1 cellular context compared by ENCODE assay signal in genomic region chr10:97318772-97319651, GRCh38.
TF ChIP-seq lines count a peak whose summit lies in the region.

A gene with protein sequence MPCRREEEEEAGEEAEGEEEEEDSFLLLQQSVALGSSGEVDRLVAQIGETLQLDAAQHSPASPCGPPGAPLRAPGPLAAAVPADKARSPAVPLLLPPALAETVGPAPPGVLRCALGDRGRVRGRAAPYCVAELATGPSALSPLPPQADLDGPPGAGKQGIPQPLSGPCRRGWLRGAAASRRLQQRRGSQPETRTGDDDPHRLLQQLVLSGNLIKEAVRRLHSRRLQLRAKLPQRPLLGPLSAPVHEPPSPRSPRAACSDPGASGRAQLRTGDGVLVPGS (plus strand): TSS chr10:97319271. CDS start chr10:97319454, 183 bp downstream.

TF ChIP-seq in HepG2, 621 proteins besides CTCF, POLR2A, EP300 and RAD21 (continued from another document and continues in another):
- TF ChIP-seq, protein P1, sequence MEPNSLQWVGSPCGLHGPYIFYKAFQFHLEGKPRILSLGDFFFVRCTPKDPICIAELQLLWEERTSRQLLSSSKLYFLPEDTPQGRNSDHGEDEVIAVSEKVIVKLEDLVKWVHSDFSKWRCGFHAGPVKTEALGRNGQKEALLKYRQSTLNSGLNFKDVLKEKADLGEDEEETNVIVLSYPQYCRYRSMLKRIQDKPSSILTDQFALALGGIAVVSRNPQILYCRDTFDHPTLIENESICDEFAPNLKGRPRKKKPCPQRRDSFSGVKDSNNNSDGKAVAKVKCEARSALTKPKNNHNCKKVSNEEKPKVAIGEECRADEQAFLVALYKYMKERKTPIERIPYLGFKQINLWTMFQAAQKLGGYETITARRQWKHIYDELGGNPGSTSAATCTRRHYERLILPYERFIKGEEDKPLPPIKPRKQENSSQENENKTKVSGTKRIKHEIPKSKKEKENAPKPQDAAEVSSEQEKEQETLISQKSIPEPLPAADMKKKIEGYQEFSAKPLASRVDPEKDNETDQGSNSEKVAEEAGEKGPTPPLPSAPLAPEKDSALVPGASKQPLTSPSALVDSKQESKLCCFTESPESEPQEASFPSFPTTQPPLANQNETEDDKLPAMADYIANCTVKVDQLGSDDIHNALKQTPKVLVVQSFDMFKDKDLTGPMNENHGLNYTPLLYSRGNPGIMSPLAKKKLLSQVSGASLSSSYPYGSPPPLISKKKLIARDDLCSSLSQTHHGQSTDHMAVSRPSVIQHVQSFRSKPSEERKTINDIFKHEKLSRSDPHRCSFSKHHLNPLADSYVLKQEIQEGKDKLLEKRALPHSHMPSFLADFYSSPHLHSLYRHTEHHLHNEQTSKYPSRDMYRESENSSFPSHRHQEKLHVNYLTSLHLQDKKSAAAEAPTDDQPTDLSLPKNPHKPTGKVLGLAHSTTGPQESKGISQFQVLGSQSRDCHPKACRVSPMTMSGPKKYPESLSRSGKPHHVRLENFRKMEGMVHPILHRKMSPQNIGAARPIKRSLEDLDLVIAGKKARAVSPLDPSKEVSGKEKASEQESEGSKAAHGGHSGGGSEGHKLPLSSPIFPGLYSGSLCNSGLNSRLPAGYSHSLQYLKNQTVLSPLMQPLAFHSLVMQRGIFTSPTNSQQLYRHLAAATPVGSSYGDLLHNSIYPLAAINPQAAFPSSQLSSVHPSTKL (CRISPR knock-in tag; IDR thresholded peaks at IDR 0.05), result no peak
- TF ChIP-seq KAT2B (IDR thresholded peaks at IDR 0.05; ENCODE audit: borderline replicate concordance, low read depth, low read length), result no peak
- no peak for TF ChIP-seq MTF1 (CRISPR knock-in tag; IDR thresholded peaks at IDR 0.05)
- TF ChIP-seq, protein P2, sequence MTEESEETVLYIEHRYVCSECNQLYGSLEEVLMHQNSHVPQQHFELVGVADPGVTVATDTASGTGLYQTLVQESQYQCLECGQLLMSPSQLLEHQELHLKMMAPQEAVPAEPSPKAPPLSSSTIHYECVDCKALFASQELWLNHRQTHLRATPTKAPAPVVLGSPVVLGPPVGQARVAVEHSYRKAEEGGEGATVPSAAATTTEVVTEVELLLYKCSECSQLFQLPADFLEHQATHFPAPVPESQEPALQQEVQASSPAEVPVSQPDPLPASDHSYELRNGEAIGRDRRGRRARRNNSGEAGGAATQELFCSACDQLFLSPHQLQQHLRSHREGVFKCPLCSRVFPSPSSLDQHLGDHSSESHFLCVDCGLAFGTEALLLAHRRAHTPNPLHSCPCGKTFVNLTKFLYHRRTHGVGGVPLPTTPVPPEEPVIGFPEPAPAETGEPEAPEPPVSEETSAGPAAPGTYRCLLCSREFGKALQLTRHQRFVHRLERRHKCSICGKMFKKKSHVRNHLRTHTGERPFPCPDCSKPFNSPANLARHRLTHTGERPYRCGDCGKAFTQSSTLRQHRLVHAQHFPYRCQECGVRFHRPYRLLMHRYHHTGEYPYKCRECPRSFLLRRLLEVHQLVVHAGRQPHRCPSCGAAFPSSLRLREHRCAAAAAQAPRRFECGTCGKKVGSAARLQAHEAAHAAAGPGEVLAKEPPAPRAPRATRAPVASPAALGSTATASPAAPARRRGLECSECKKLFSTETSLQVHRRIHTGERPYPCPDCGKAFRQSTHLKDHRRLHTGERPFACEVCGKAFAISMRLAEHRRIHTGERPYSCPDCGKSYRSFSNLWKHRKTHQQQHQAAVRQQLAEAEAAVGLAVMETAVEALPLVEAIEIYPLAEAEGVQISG (CRISPR knock-in tag; IDR thresholded peaks at IDR 0.05), result peak; percentile 79
- TF ChIP-seq AFF4 (CRISPR knock-in tag; IDR thresholded peaks at IDR 0.05), result no peak
- no peak for TF ChIP-seq ZNF256 (CRISPR knock-in tag; conservative IDR thresholded peaks at IDR 0.05)
- TF ChIP-seq ZNF431 (CRISPR knock-in tag; IDR thresholded peaks at IDR 0.05; ENCODE audit: borderline replicate concordance, low read depth), result 0 out of 2 replicates have a peak, but pooled peaks have one; percentile 48
- no peak for TF ChIP-seq NPAS2 (CRISPR knock-in tag; IDR thresholded peaks at IDR 0.05; ENCODE audit: borderline replicate concordance)
- peak; percentile 53; the same call in 1 of the 2 replicates for TF ChIP-seq TBX3 (IDR thresholded peaks at IDR 0.05; ENCODE audit: borderline replicate concordance)
- no peak for TF ChIP-seq CEBPZ (IDR thresholded peaks at IDR 0.05; ENCODE audit: low read length)
- no peak for TF ChIP-seq SP5 (CRISPR knock-in tag; IDR thresholded peaks at IDR 0.05; ENCODE audit: borderline replicate concordance, low read depth)
- no peak for TF ChIP-seq ATAD3A (CRISPR knock-in tag; IDR thresholded peaks at IDR 0.05)
- TF ChIP-seq SOX13 (IDR thresholded peaks at IDR 0.05), result 0 out of 2 replicates have a peak, but pooled peaks have one; percentile 13
- peak in 1 of 2 experiments; percentile 48; a peak in 1 of 4 replicates for TF ChIP-seq SOX13 (CRISPR knock-in tag; conservative IDR thresholded peaks at IDR 0.05 in 1 of 2, IDR thresholded peaks at IDR 0.05 in 1 of 2)
- TF ChIP-seq MEIS1 (CRISPR knock-in tag; IDR thresholded peaks at IDR 0.05; ENCODE audit: borderline replicate concordance), result no peak
- no peak for TF ChIP-seq HES4 (CRISPR knock-in tag; IDR thresholded peaks at IDR 0.05; ENCODE audit: borderline replicate concordance)
- TF ChIP-seq SMYD3 (CRISPR knock-in tag; IDR thresholded peaks at IDR 0.05), result no peak
- 0 out of 2 replicates have a peak, but pooled peaks have one; percentile 34 for TF ChIP-seq SNAPC2 (CRISPR knock-in tag; IDR thresholded peaks at IDR 0.05)
- TF ChIP-seq ATF1 (CRISPR knock-in tag; IDR thresholded peaks at IDR 0.05), result peak; percentile 83
- TF ChIP-seq ZMYM3 (CRISPR knock-in tag; IDR thresholded peaks at IDR 0.05), result no peak
- TF ChIP-seq RFX1 (IDR thresholded peaks at IDR 0.05), result no peak
- TF ChIP-seq, protein P3, sequence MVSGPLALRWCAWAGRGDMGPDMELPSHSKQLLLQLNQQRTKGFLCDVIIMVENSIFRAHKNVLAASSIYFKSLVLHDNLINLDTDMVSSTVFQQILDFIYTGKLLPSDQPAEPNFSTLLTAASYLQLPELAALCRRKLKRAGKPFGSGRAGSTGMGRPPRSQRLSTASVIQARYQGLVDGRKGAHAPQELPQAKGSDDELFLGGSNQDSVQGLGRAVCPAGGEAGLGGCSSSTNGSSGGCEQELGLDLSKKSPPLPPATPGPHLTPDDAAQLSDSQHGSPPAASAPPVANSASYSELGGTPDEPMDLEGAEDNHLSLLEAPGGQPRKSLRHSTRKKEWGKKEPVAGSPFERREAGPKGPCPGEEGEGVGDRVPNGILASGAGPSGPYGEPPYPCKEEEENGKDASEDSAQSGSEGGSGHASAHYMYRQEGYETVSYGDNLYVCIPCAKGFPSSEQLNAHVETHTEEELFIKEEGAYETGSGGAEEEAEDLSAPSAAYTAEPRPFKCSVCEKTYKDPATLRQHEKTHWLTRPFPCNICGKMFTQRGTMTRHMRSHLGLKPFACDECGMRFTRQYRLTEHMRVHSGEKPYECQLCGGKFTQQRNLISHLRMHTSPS (CRISPR knock-in tag; IDR thresholded peaks at IDR 0.05; ENCODE audit: low read depth), result no peak
- peak; percentile 99 for TF ChIP-seq ATF7 (IDR thresholded peaks at IDR 0.05)
- peak; percentile 87 for TF ChIP-seq ATF7 (CRISPR knock-in tag; IDR thresholded peaks at IDR 0.05)
- no peak for TF ChIP-seq ARID3A (IDR thresholded peaks at IDR 0.05; ENCODE audit: low read depth, low read length)
- peak in 1 of 2 experiments; percentile 37; a peak in 1 of 4 replicates for TF ChIP-seq ATF4 (CRISPR knock-in tag; IDR thresholded peaks at IDR 0.05)
- no peak for TF ChIP-seq ZNF460 (CRISPR knock-in tag; IDR thresholded peaks at IDR 0.05; ENCODE audit: borderline replicate concordance)
- TF ChIP-seq ZFP36 (IDR thresholded peaks at IDR 0.05; ENCODE audit: borderline replicate concordance, low read depth, low read length, partially characterized antibody), result no peak
- peak; percentile 41 for TF ChIP-seq ZFY (CRISPR knock-in tag; IDR thresholded peaks at IDR 0.05)
- peak; percentile 67 for TF ChIP-seq FOXA3 (CRISPR knock-in tag; IDR thresholded peaks at IDR 0.05)
- TF ChIP-seq ZSCAN30 (CRISPR knock-in tag; IDR thresholded peaks at IDR 0.05), result no peak
- TF ChIP-seq, protein P4, sequence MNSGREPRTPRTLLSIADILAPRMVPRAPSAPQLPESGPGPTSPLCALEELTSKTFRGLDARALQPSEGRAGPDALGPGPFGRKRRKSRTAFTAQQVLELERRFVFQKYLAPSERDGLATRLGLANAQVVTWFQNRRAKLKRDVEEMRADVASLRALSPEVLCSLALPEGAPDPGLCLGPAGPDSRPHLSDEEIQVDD (CRISPR knock-in tag; IDR thresholded peaks at IDR 0.05; ENCODE audit: borderline replicate concordance), result no peak
- TF ChIP-seq TRIM24 (CRISPR knock-in tag; IDR thresholded peaks at IDR 0.05), result no peak
- 0 out of 2 replicates have a peak, but pooled peaks have one; percentile 61 for TF ChIP-seq ZNF234 (CRISPR knock-in tag; conservative IDR thresholded peaks at IDR 0.05)
- TF ChIP-seq ZEB1 (IDR thresholded peaks at IDR 0.05; ENCODE audit: insufficient replicate concordance, low read depth), result no peak
- no peak for TF ChIP-seq CBX1 (IDR thresholded peaks at IDR 0.05; ENCODE audit: low read depth)
- no peak for TF ChIP-seq JARID2 (CRISPR knock-in tag; IDR thresholded peaks at IDR 0.05; ENCODE audit: insufficient replicate concordance)
- TF ChIP-seq MXD3 (CRISPR knock-in tag; IDR thresholded peaks at IDR 0.05), result peak; percentile 58; the same call in 1 of the 2 replicates
- TF ChIP-seq NFATC3 (CRISPR knock-in tag; IDR thresholded peaks at IDR 0.05), result no peak
- no peak for TF ChIP-seq MBNL3 (CRISPR knock-in tag; conservative IDR thresholded peaks at IDR 0.05)
- TF ChIP-seq ZNF329 (CRISPR knock-in tag; IDR thresholded peaks at IDR 0.05; ENCODE audit: low read depth), result peak; percentile 83; the same call in 1 of the 2 replicates
- no peak for TF ChIP-seq CEBPG (CRISPR knock-in tag; IDR thresholded peaks at IDR 0.05)
